Comparison of ENCODE assay signal across 22 cellular contexts in the genomic region with DNA sequence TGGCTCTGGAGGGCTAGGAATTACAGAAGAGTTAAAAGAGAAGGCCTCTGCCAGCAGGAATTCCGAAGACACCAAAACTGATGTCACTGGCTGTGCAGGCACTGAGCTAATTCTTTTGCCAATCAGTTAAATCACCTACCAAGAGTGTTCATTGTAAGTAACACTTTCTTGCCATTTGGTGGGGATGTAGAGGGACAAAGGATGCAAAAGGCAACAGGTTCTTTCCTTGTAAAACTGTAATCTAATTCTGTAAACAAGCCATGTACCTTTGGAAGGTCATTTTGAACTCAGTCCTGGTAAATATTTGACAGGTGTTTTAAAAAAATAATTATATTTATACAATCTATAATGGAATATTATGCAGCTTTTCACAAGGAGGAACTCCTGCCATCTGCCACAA.
"Had no signal": no experiment of that assay in that cellular context is flagged by ENCODE, and none has a peak within 500 bp of the region (broad histone marks: within the 10 kb centered on the region; RNA-seq: fewer than 3 reads in every experiment).

No MANE protein-coding gene starts in this region.

- H3K36me3 ChIP-seq: left ventricle myocardium inferior, lower lobe of right lung, neutrophil, sigmoid colon, thyroid gland had no signal

- H3K27ac Mint-ChIP-seq: endodermal cell, immature natural killer cell, memory B cell, nephron, type B pancreatic cell had no signal

- H3K9me3 Mint-ChIP-seq: endodermal cell, memory B cell, nephron, type B pancreatic cell had no signal

- H3K9me3 ChIP-seq: left ventricle myocardium inferior, lower lobe of right lung, neutrophil, sigmoid colon, thyroid gland had no signal

- H3K27ac ChIP-seq: coronary artery, foreskin keratinocyte, left ventricle myocardium inferior, lower lobe of right lung, neutrophil, sigmoid colon, skin epidermis, thyroid gland had no signal

- H3K27me3 Mint-ChIP-seq: memory B cell, type B pancreatic cell had no signal

- H3K4me3 Mint-ChIP-seq: endodermal cell, immature natural killer cell, memory B cell, nephron, type B pancreatic cell had no signal

- ATAC-seq: foreskin keratinocyte, lower lobe of right lung had no signal

- H3K4me3 ChIP-seq: coronary artery, left ventricle myocardium inferior, lower lobe of right lung, sigmoid colon, skin epidermis, thyroid gland had no signal

- H3K4me1 Mint-ChIP-seq: immature natural killer cell had no signal

- H3K36me3 Mint-ChIP-seq: immature natural killer cell, memory B cell, type B pancreatic cell had no signal

- H3K27me3 ChIP-seq: foreskin keratinocyte, neutrophil, sigmoid colon, thyroid gland had no signal

- H3K4me1 ChIP-seq: foreskin keratinocyte, lower lobe of right lung, thyroid gland had no signal

- DNase-seq: effector CD4-positive, alpha-beta T cell; endodermal cell; erythroblast; foreskin keratinocyte; immature natural killer cell; kidney; left cardiac atrium; left ventricle myocardium inferior; lower lobe of right lung; midbrain; posterior cingulate gyrus; sigmoid colon; stimulated activated CD4-positive, alpha-beta T cell treated with anti-CD3 and anti-CD28 coated beads, Interleukin-2, amount 100 ng/mL, for 24 hours; stimulated activated CD4-positive, alpha-beta T cell treated with anti-CD3 and anti-CD28 coated beads, Interleukin-4, amount 100 ng/mL, for 4 hours; stimulated activated naive CD4-positive, alpha-beta T cell; thyroid gland had no signal
